ENCODE assay signal across 34 cellular contexts in the genomic region with DNA sequence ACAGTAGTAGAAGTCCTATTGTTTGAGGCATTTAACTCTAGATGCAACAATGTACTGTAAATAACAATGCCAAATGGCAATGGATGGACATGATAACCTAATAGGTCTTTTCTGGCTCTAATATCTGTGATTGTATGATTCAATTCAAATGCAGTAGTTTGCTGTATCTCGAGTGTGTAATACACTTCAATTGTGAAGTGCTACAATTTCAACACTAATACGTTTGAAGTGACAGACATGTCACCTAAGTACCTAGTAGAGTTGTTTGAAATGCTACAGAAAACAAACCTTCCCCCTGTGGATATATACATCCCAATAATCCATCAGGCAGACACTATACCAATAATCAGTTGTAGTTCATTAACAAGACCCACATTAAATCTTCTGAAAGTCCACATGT.
"Had no signal": no experiment of that assay in that cellular context is flagged by ENCODE, and none has a peak within 500 bp of the region (broad histone marks: within the 10 kb centered on the region; RNA-seq: fewer than 3 reads in every experiment).

No MANE protein-coding gene starts in this region.

- H3K4me1 Mint-ChIP-seq: activated B cell treated with CpG ODN at 0.5 μM for 24 hours; activated CD4-positive, alpha-beta T cell treated with anti-CD3 and anti-CD28 coated beads, Interleukin-2, amount 10 ng/mL, durations not matched to agents 24 days and 14 days; activated naive CD8-positive, alpha-beta T cell treated with anti-CD3 and anti-CD28 coated beads for 36 hours; activated T-helper 17 cell treated with anti-CD3 and anti-CD28 coated beads, Interleukin-2, amount 50 U/mL, for 72 hours had no signal

- H3K4me1 ChIP-seq: adrenal gland, body of pancreas, breast epithelium had no signal

- H3K27me3 ChIP-seq: adrenal gland, body of pancreas, brain microvascular endothelial cell, breast epithelium had no signal

- H3K27ac ChIP-seq: adrenal gland, body of pancreas, brain microvascular endothelial cell, breast epithelium, VCaP had no signal

- H3K4me3 ChIP-seq: adrenal gland, body of pancreas, breast epithelium had no signal

- H3K27ac Mint-ChIP-seq: activated B cell treated with CpG ODN at 0.5 μM for 24 hours; activated CD4-positive, alpha-beta memory T cell treated with anti-CD3 and anti-CD28 coated beads for 36 hours; activated CD4-positive, alpha-beta T cell treated with anti-CD3 and anti-CD28 coated beads, Interleukin-2, amount 10 ng/mL, durations not matched to agents 24 days and 14 days; activated CD8-positive, alpha-beta T cell treated with anti-CD3 and anti-CD28 coated beads for 36 hours; activated naive CD4-positive, alpha-beta T cell treated with anti-CD3 and anti-CD28 coated beads for 36 hours; activated naive CD4-positive, alpha-beta T cell treated with anti-CD3 and anti-CD28 coated beads, Interleukin-2, amount 50 U/mL, for 72 hours; activated naive CD8-positive, alpha-beta T cell treated with anti-CD3 and anti-CD28 coated beads for 36 hours; activated T-cell treated with anti-CD3 and anti-CD28 coated beads, Interleukin-2, amount 50 U/mL, for 72 hours; activated T-helper 1 cell treated with anti-CD3 and anti-CD28 coated beads, Interleukin-12 subunit alpha, Interleukin-12 subunit beta, Interleukin-2, Interleukin-4 antibody, amounts not matched to agents 30 ng/mL and 10 ng/mL and 1 ng/mL, durations not matched to agents 14 hours and 24 hours and 36 hours; activated T-helper 17 cell treated with anti-CD3 and anti-CD28 coated beads, Interleukin-2, amount 50 U/mL, for 72 hours; T-helper 1 cell treated with Interleukin-12 subunit alpha and Interleukin-12 subunit beta and Interleukin-4 antibody, amounts not matched to agents 30 μg/mL and 1 μg/mL, for 36 hours; T-helper 2 cell treated with Interferon-gamma antibody and Interleukin-4, amounts not matched to agents 5 μg/mL and 100 μg/mL, for 36 hours had no signal

- H3K36me3 ChIP-seq: adrenal gland, brain microvascular endothelial cell, breast epithelium had no signal

- DNase-seq: activated B cell treated with CpG ODN at 0.5 μM for 24 hours; activated CD4-positive, alpha-beta memory T cell treated with anti-CD3 and anti-CD28 coated beads for 36 hours; activated CD4-positive, alpha-beta T cell treated with anti-CD3 and anti-CD28 coated beads for 4 hours; activated CD4-positive, alpha-beta T cell treated with anti-CD3 and anti-CD28 coated beads, Interleukin-2, amount 10 ng/mL, durations not matched to agents 24 days and 14 days; activated CD4-positive, alpha-beta T cell treated with anti-CD3 and anti-CD28 coated beads, Interleukin-2, amount 50 U/mL, for 1 hour; activated CD4-positive, alpha-beta T cell treated with anti-CD3 and anti-CD28 coated beads, Interleukin-2, amount 50 U/mL, for 4 hours; activated CD4-positive, CD25-positive, alpha-beta regulatory T cell treated with anti-CD3 and anti-CD28 coated beads, Interleukin-2, amount 50 U/mL, for 72 hours; activated CD8-positive, alpha-beta memory T cell treated with anti-CD3 and anti-CD28 coated beads, Interleukin-2, amount 50 U/mL, for 4 hours; activated CD8-positive, alpha-beta T cell treated with anti-CD3 and anti-CD28 coated beads for 36 hours; activated effector memory CD4-positive, alpha-beta T cell treated with anti-CD3 and anti-CD28 coated beads, Interleukin-2, amount 50 U/mL, for 16 hours; activated gamma-delta T cell treated with Interleukin-2 at 50 U/mL for 16 hours; activated naive CD4-positive, alpha-beta T cell; activated naive CD4-positive, alpha-beta T cell treated with anti-CD3 and anti-CD28 coated beads for 36 hours; activated naive CD4-positive, alpha-beta T cell treated with anti-CD3 and anti-CD28 coated beads, Interleukin-2, amount 50 U/mL, for 16 hours; activated naive CD8-positive, alpha-beta T cell treated with anti-CD3 and anti-CD28 coated beads for 36 hours; activated T-cell treated with anti-CD3 and anti-CD28 coated beads for 4 hours; activated T-cell treated with anti-CD3 and anti-CD28 coated beads, Interleukin-2, amount 50 U/mL, for 1 hour; activated T-cell treated with anti-CD3 and anti-CD28 coated beads, Interleukin-2, amount 50 U/mL, for 4 hours; activated T-cell treated with anti-CD3 and anti-CD28 coated beads, Interleukin-2, amount 50 U/mL, for 72 hours; adrenal gland; amniotic stem cell; aorta; body of pancreas; brain microvascular endothelial cell; central memory CD4-positive, alpha-beta T cell; T-helper 2 cell; T-helper 9 cell had no signal

- H3K9me3 Mint-ChIP-seq: activated CD4-positive, alpha-beta T cell treated with anti-CD3 and anti-CD28 coated beads, Interleukin-2, amount 10 ng/mL, durations not matched to agents 24 days and 14 days; activated CD8-positive, alpha-beta T cell treated with anti-CD3 and anti-CD28 coated beads for 36 hours; activated naive CD4-positive, alpha-beta T cell treated with anti-CD3 and anti-CD28 coated beads for 36 hours; activated naive CD4-positive, alpha-beta T cell treated with anti-CD3 and anti-CD28 coated beads, Interleukin-2, amount 50 U/mL, for 72 hours; activated naive CD8-positive, alpha-beta T cell treated with anti-CD3 and anti-CD28 coated beads for 36 hours; activated T-helper 1 cell treated with anti-CD3 and anti-CD28 coated beads, Interleukin-12 subunit alpha, Interleukin-12 subunit beta, Interleukin-2, Interleukin-4 antibody, amounts not matched to agents 30 ng/mL and 10 ng/mL and 1 ng/mL, durations not matched to agents 14 hours and 24 hours and 36 hours; T-helper 1 cell treated with Interleukin-12 subunit alpha and Interleukin-12 subunit beta and Interleukin-4 antibody, amounts not matched to agents 30 μg/mL and 1 μg/mL, for 36 hours; T-helper 2 cell treated with Interferon-gamma antibody and Interleukin-4, amounts not matched to agents 5 μg/mL and 100 μg/mL, for 36 hours had no signal

- ATAC-seq: activated CD8-positive, alpha-beta T cell treated with anti-CD3 and anti-CD28 coated beads for 36 hours; activated naive CD4-positive, alpha-beta T cell treated with anti-CD3 and anti-CD28 coated beads, Interleukin-2, amount 50 U/mL, for 72 hours; activated T-cell treated with anti-CD3 and anti-CD28 coated beads, Interleukin-2, amount 50 U/mL, for 4 hours; activated T-cell treated with anti-CD3 and anti-CD28 coated beads, Interleukin-2, amount 50 U/mL, for 72 hours; activated T-helper 17 cell treated with anti-CD3 and anti-CD28 coated beads, Interleukin-2, amount 50 U/mL, for 72 hours; body of pancreas had no signal

- H3K4me3 Mint-ChIP-seq: activated B cell treated with CpG ODN at 0.5 μM for 24 hours; activated CD4-positive, alpha-beta memory T cell treated with anti-CD3 and anti-CD28 coated beads for 36 hours; activated CD4-positive, alpha-beta T cell treated with anti-CD3 and anti-CD28 coated beads, Interleukin-2, amount 10 ng/mL, durations not matched to agents 24 days and 14 days; activated CD8-positive, alpha-beta T cell treated with anti-CD3 and anti-CD28 coated beads for 36 hours; activated naive CD4-positive, alpha-beta T cell treated with anti-CD3 and anti-CD28 coated beads for 36 hours; activated naive CD8-positive, alpha-beta T cell treated with anti-CD3 and anti-CD28 coated beads for 36 hours; activated T-cell treated with anti-CD3 and anti-CD28 coated beads, Interleukin-2, amount 50 U/mL, for 4 hours; activated T-cell treated with anti-CD3 and anti-CD28 coated beads, Interleukin-2, amount 50 U/mL, for 72 hours; activated T-helper 1 cell treated with anti-CD3 and anti-CD28 coated beads, Interleukin-12 subunit alpha, Interleukin-12 subunit beta, Interleukin-2, Interleukin-4 antibody, amounts not matched to agents 30 ng/mL and 10 ng/mL and 1 ng/mL, durations not matched to agents 14 hours and 24 hours and 36 hours; activated T-helper 17 cell treated with anti-CD3 and anti-CD28 coated beads, Interleukin-2, amount 50 U/mL, for 72 hours; T-helper 1 cell treated with Interleukin-12 subunit alpha and Interleukin-12 subunit beta and Interleukin-4 antibody, amounts not matched to agents 30 μg/mL and 1 μg/mL, for 36 hours; T-helper 2 cell treated with Interferon-gamma antibody and Interleukin-4, amounts not matched to agents 5 μg/mL and 100 μg/mL, for 36 hours had no signal

- H3K27me3 Mint-ChIP-seq: activated B cell treated with CpG ODN at 0.5 μM for 24 hours; activated CD8-positive, alpha-beta T cell treated with anti-CD3 and anti-CD28 coated beads for 36 hours; activated naive CD8-positive, alpha-beta T cell treated with anti-CD3 and anti-CD28 coated beads for 36 hours had no signal

- H3K9me3 ChIP-seq: adrenal gland, body of pancreas, breast epithelium had no signal

- H3K36me3 Mint-ChIP-seq: activated CD4-positive, alpha-beta memory T cell treated with anti-CD3 and anti-CD28 coated beads for 36 hours; activated naive CD4-positive, alpha-beta T cell treated with anti-CD3 and anti-CD28 coated beads, Interleukin-2, amount 50 U/mL, for 72 hours; activated naive CD8-positive, alpha-beta T cell treated with anti-CD3 and anti-CD28 coated beads for 36 hours had no signal
